ENCODE assay signal across 21 cellular contexts in the genomic region with DNA sequence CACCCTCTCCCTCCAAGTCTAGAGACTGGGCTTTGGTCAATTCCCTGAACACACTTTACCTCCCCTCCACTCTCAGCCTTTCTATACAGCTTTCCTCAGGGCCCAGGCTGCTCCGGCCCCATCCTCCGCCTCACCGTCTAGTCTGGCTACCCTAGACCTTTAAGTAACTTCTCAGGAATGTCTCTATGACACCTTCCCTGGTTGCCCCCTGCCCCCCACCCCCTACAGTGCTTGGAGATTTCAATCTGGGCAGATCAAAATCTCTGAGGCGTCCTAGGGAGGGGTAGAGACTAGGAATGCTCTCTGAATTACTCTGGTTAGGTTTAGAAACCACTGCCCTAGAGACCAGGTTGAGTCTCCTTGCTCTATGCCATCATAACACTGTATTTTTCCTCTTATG. TPM values are rescaled to one million over a fixed set of nuclear protein-coding genes. Genes with fewer than 3 reads are reported as not detected.
DNase-seq lines count a peak whose midpoint lies in the region; ATAC-seq and TF ChIP-seq lines count a peak whose summit lies in the region.
"Had no signal": no experiment of that assay in that cellular context is flagged by ENCODE, and none has a peak within 500 bp of the region (broad histone marks: within the 10 kb centered on the region; RNA-seq: fewer than 3 reads in every experiment).

No MANE protein-coding gene starts in this region.

- peaks cover 41% of the 10 kb centered on the region for H3K4me1 ChIP-seq in DND-41 (ENCODE audit: insufficient read depth, low read length)
- H3K4me1 ChIP-seq in KMS-11 (ENCODE audit: low read depth, poor library complexity, severe bottlenecking) = peaks cover 82% of the 10 kb centered on the region
- H3K4me1 ChIP-seq in naive thymus-derived CD4-positive, alpha-beta T cell (ENCODE audit: control insufficient read depth in 2 of 2, insufficient read depth in 2 of 2, low read length in 2 of 2) = peaks cover 14 to 16% of the 10 kb centered on the region in 2 donors
- peaks cover 11% of the 10 kb centered on the region for H3K4me1 ChIP-seq in ovary (ENCODE audit: insufficient read depth)

- 87 to 90% (median 90%) methylated on average over 4 of the region's 4 CpGs for WGBS in ovary, 3 donors

- TF ChIP-seq EP300 in ovary (IDR thresholded peaks at IDR 0.05) = no peak

- H4K20me1 ChIP-seq in DND-41 (ENCODE audit: insufficient read depth, low read length) = peaks cover 49% of the 10 kb centered on the region
- H4K20me1 ChIP-seq in KMS-11 (ENCODE audit: insufficient read depth) = peaks cover 16% of the 10 kb centered on the region; the same call in 1 of the 2 replicates

- DNase-seq in DND-41 = no peak
- DNase-seq in astrocyte of the spinal cord (ENCODE audit: low read depth, low spot score) = peak; percentile 14
- DNase-seq in naive thymus-derived CD4-positive, alpha-beta T cell = no peak
- no peak for DNase-seq in stimulated activated naive CD4-positive, alpha-beta T cell (lab: John Stamatoyannopoulos, UW)
- DNase-seq in ovary = no peak
- no peak for DNase-seq in H4 (ENCODE audit: low spot score)
- DNase-seq: activated CD4-positive, CD25-positive, alpha-beta regulatory T cell; activated naive CD8-positive, alpha-beta T cell treated with anti-CD3 and anti-CD28 coated beads, Interleukin-2, amount 10 ng/mL, durations not matched to agents 7 days and 5 days; Calu3; GOT3; left lung; NCI-H1436 treated with DMSO at 0.1 percent for 48 hours; NCI-H2171 treated with DMSO at 0.1 percent for 48 hours; PC-3; right lobe of liver; tibial artery had no signal

- POLR2A ChIA-PET in naive thymus-derived CD4-positive, alpha-beta T cell (lab: Charles Lee) = interaction anchor here (1.3 to 7.7 kb wide), 2 partner anchors 12 to 265 kb away, joined by 3 to 90 read pairs; partner anchors contain the start of gene PNRC1

- H3K36me3 ChIP-seq in DND-41 (ENCODE audit: insufficient read depth, low read length) = peaks cover 10% of the 10 kb centered on the region
- peaks cover 5% of the 10 kb centered on the region; the same call in 1 of the 2 replicates for H3K36me3 ChIP-seq in KMS-11 (ENCODE audit: insufficient read depth)
- H3K36me3 ChIP-seq in naive thymus-derived CD4-positive, alpha-beta T cell (ENCODE audit: control insufficient read depth in 2 of 3, insufficient read depth in 3 of 3, low read length in 3 of 3) = peaks cover 0 to 8% (median 1%) of the 10 kb centered on the region in 3 experiments
- no peaks in the 10 kb centered on the region for H3K36me3 ChIP-seq in ovary

- no peak overlapping the region for H3K4me3 Mint-ChIP-seq in naive thymus-derived CD4-positive, alpha-beta T cell
- H3K4me3 Mint-ChIP-seq: activated naive CD8-positive, alpha-beta T cell treated with anti-CD3 and anti-CD28 coated beads, Interleukin-2, amount 10 ng/mL, durations not matched to agents 7 days and 5 days had no signal

- H3K36me3 Mint-ChIP-seq in naive thymus-derived CD4-positive, alpha-beta T cell = peaks cover 0 to 24% (median 5%) of the 10 kb centered on the region in 5 donors

- H3K4me3 ChIP-seq in DND-41 (ENCODE audit: low read depth in 1 of 2, low read length in 2 of 2) (no peak overlapping the region), KMS-11 (IDR thresholded peaks at IDR 0.05; ENCODE audit: insufficient read depth, low read depth, low read length) (no peak overlapping the region), astrocyte of the spinal cord (ENCODE audit: low read depth, low read length) (no peak overlapping the region), ovary (no peak overlapping the region)
- H3K4me3 ChIP-seq in naive thymus-derived CD4-positive, alpha-beta T cell (ENCODE audit: low read length) = no peak overlapping the region
- H3K4me3 ChIP-seq: left lung, right lobe of liver, SJSA1, tibial artery had no signal

- peak overlapping the region in 5 of 9 donors; percentile 1 to 68 (median 19) for H3K27ac Mint-ChIP-seq in naive thymus-derived CD4-positive, alpha-beta T cell
- H3K27ac Mint-ChIP-seq: activated naive CD8-positive, alpha-beta T cell treated with anti-CD3 and anti-CD28 coated beads, Interleukin-2, amount 10 ng/mL, durations not matched to agents 7 days and 5 days had no signal

- peaks cover 42 to 68% (median 60%) of the 10 kb centered on the region in 7 donors for H3K4me1 Mint-ChIP-seq in naive thymus-derived CD4-positive, alpha-beta T cell

- H3K9ac ChIP-seq in DND-41 (ENCODE audit: low read depth, low read length) (no peak overlapping the region), KMS-11 (no peak overlapping the region)

- no peak for TF ChIP-seq CTCF in DND-41 (IDR thresholded peaks at IDR 0.05; ENCODE audit: borderline replicate concordance, extremely low read depth, low read length, poor library complexity, severe bottlenecking)
- TF ChIP-seq CTCF in KMS-11 (conservative IDR thresholded peaks at IDR 0.05; ENCODE audit: low read depth, low read length) = no peak
- TF ChIP-seq CTCF in astrocyte of the spinal cord (IDR thresholded peaks at IDR 0.05; ENCODE audit: low read depth, low read length) = no peak
- no peak for TF ChIP-seq CTCF in ovary (IDR thresholded peaks at IDR 0.05)

- H3K9me3 ChIP-seq in DND-41 (ENCODE audit: insufficient read depth, low read length, severe bottlenecking) = no peaks in the 10 kb centered on the region
- no peaks in the 10 kb centered on the region for H3K9me3 ChIP-seq in naive thymus-derived CD4-positive, alpha-beta T cell (ENCODE audit: control insufficient read depth in 2 of 3, low read length in 3 of 3)
- no peaks in the 10 kb centered on the region for H3K9me3 ChIP-seq in ovary
- H3K9me3 ChIP-seq: left lung, right lobe of liver, SJSA1, tibial artery had no signal

- no peaks in the 10 kb centered on the region for H3K9me3 Mint-ChIP-seq in naive thymus-derived CD4-positive, alpha-beta T cell
- H3K9me3 Mint-ChIP-seq: activated naive CD8-positive, alpha-beta T cell treated with anti-CD3 and anti-CD28 coated beads, Interleukin-2, amount 10 ng/mL, durations not matched to agents 7 days and 5 days had no signal

- H3K4me2 ChIP-seq in DND-41 (ENCODE audit: insufficient read depth, low read length) (no peak overlapping the region), KMS-11 (peak overlapping the region; percentile 33)

- CTCF ChIA-PET in naive thymus-derived CD4-positive, alpha-beta T cell (lab: Charles Lee) = no interaction called here

- ATAC-seq in DND-41 (ENCODE audit: insufficient read depth, low read depth) (no peak), HG02763 (IDR thresholded peaks at IDR 0.05; ENCODE audit: unreplicated experiment) (no peak)
- ATAC-seq in naive thymus-derived CD4-positive, alpha-beta T cell = no peak
- ATAC-seq: HepG2, left lung, PC-3, right lobe of liver had no signal

- no peak for TF ChIP-seq POLR2A in ovary (IDR thresholded peaks at IDR 0.05)

- in situ Hi-C loops in astrocyte of the spinal cord (cut with HindIII; ENCODE audit: low sequenced_read_pairs) = no loop called here

- H3K79me2 ChIP-seq in DND-41 (ENCODE audit: insufficient read depth, low read length) = peaks cover 94% of the 10 kb centered on the region
- peaks cover 97% of the 10 kb centered on the region for H3K79me2 ChIP-seq in KMS-11 (ENCODE audit: insufficient read depth, low read depth)

- H2AFZ ChIP-seq in DND-41 (ENCODE audit: low read depth, low read length) = no peak overlapping the region
- H2AFZ ChIP-seq in KMS-11 (ENCODE audit: low read depth) = no peak overlapping the region

- no peaks in the 10 kb centered on the region for H3K27me3 Mint-ChIP-seq in naive thymus-derived CD4-positive, alpha-beta T cell
- H3K27me3 Mint-ChIP-seq: activated naive CD8-positive, alpha-beta T cell treated with anti-CD3 and anti-CD28 coated beads, Interleukin-2, amount 10 ng/mL, durations not matched to agents 7 days and 5 days had no signal

- intact Hi-C loops in naive thymus-derived CD4-positive, alpha-beta T cell (cut with micrococcal nuclease) = no loop called here
- intact Hi-C loops in ovary (cut with DNase I) = no loop called here

- H3K27me3 ChIP-seq in DND-41 (ENCODE audit: insufficient read depth, low read length, poor library complexity) (no peaks in the 10 kb centered on the region), KMS-11 (ENCODE audit: insufficient read depth, low read depth) (no peaks in the 10 kb centered on the region), ovary (no peaks in the 10 kb centered on the region)
- H3K27me3 ChIP-seq in naive thymus-derived CD4-positive, alpha-beta T cell (ENCODE audit: control insufficient read depth in 2 of 2, insufficient read depth in 2 of 2, low read length in 2 of 2) = no peaks in the 10 kb centered on the region
- H3K27me3 ChIP-seq: left lung, right lobe of liver, SJSA1, tibial artery had no signal

- peak overlapping the region; percentile 27; the same call in 1 of the 2 replicates for H3K27ac ChIP-seq in DND-41 (ENCODE audit: low read length)
- H3K27ac ChIP-seq in KMS-11 = no peak overlapping the region; the same call in 1 of the 2 replicates
- no peak overlapping the region for H3K27ac ChIP-seq in naive thymus-derived CD4-positive, alpha-beta T cell (ENCODE audit: low read depth, low read length)
- no peak overlapping the region for H3K27ac ChIP-seq in ovary
- H3K27ac ChIP-seq: left lung, right lobe of liver, SJSA1, tibial artery had no signal

RNA-seq across cellular contexts. Expression of gene UBE2J1, which starts 6.1 kb away (rescaled TPM):
- 10 to 100 TPM; 18.8 to 47.7 (median 27.7) TPM for total RNA-seq in naive thymus-derived CD4-positive, alpha-beta T cell
- 10 to 100 TPM; 25.1 to 33.8 TPM for polyA plus RNA-seq in naive thymus-derived CD4-positive, alpha-beta T cell
- total RNA-seq in ovary = 10 to 100 TPM; 25.3 to 48.6 (median 35.8) TPM
- polyA plus RNA-seq in ovary = 10 to 100 TPM; 21.6 to 40.6 TPM
- 17.9 and 19.0 TPM in 2 replicates for total RNA-seq in H4 (2014; rRNA removed; shearing (Covaris generic))

RNA-seq across cellular contexts. Expression of gene GABRR2, which starts 31.3 kb away (rescaled TPM):
- total RNA-seq in naive thymus-derived CD4-positive, alpha-beta T cell = 1 to 10 TPM in 3 of 5 experiments, under 1 TPM in 2; 0.40 to 1.9 (median 1.5) TPM
- not detected for polyA plus RNA-seq in naive thymus-derived CD4-positive, alpha-beta T cell
- total RNA-seq in ovary = 1 to 10 TPM in 1 of 7 donors, under 1 TPM in 5, not detected in 1; 0.24 to 1.1 (median 0.52) TPM
- polyA plus RNA-seq in ovary = under 1 TPM; 0.24 to 0.70 TPM
- total RNA-seq in H4 (2014; rRNA removed; shearing (Covaris generic)) = 0.08 TPM in 1 of 2 replicates, not detected in the other
- total RNA-seq: HepG2, MCF 10A, SJSA1 had no signal
